8 cellular contexts compared by ENCODE assay signal in genomic region chr4:17817027-17817426, GRCh38. TPM values are rescaled to one million over a fixed set of nuclear protein-coding genes. Genes with fewer than 3 reads are reported as not detected.
A peak's percentile ranks its signal among the peaks of the same experiment; 100 is the strongest.
DNase-seq lines count a peak whose midpoint lies in the region; ATAC-seq, FAIRE-seq and TF ChIP-seq lines count a peak whose summit lies in the region.

No MANE protein-coding gene starts in this region.

- peaks cover 0 to 20% of the 10 kb centered on the region in 2 experiments; a peak in 1 of 4 replicates for H3K36me3 ChIP-seq in GM12878 (ENCODE audit: control insufficient read depth in 2 of 2, insufficient read depth in 2 of 2, low read length in 1 of 2)

- H3K9me3 Mint-ChIP-seq in type B pancreatic cell, result no peaks in the 10 kb centered on the region

- ATAC-seq in GM18502 (IDR thresholded peaks at IDR 0.05; ENCODE audit: poor library complexity, unreplicated experiment), result peak; percentile 88
- peak; percentile 88 for ATAC-seq in HG02938 (IDR thresholded peaks at IDR 0.05; ENCODE audit: unreplicated experiment)
- ATAC-seq in GM12878, result peak; percentile 83

- H3K4me3 ChIP-seq in GM12878, result no peak overlapping the region

- no peaks in the 10 kb centered on the region for H4K20me1 ChIP-seq in GM12878 (ENCODE audit: control insufficient read depth, insufficient read depth)

- H3K4me1 ChIP-seq in GM12878 (ENCODE audit: control insufficient read depth, insufficient read depth, low read length), result no peaks in the 10 kb centered on the region

- peak; percentile 32 for DNase-seq in NCI-H2227 treated with DMSO at 0.1 percent for 48 hours (lab: John Stamatoyannopoulos, UW)
- DNase-seq in GM12878 (ENCODE audit: low read depth, low spot score), result peak; percentile 41
- DNase-seq in kidney glomerular epithelial cell (lab: John Stamatoyannopoulos, UW), result peak; percentile 69
- no peak for DNase-seq in type B pancreatic cell (ENCODE audit: extremely low spot score, unreplicated experiment)
- DNase-seq in COLO668 (lab: John Stamatoyannopoulos, UW; ENCODE audit: unreplicated experiment), result no peak

- H2AFZ ChIP-seq in GM12878 (ENCODE audit: control insufficient read depth, low read depth, low read length), result peak overlapping the region; percentile 74

- peak; percentile 82 for TF ChIP-seq RAD21 in GM12878 (IDR thresholded peaks at IDR 0.05; ENCODE audit: insufficient read depth, low read depth, low read length)

- H3K27ac Mint-ChIP-seq in type B pancreatic cell, result no peak overlapping the region

- no peak overlapping the region for H3K4me3 Mint-ChIP-seq in type B pancreatic cell

- H3K27ac ChIP-seq in C4-2B (no peak overlapping the region), GM12878 (ENCODE audit: control insufficient read depth, insufficient read depth) (no peak overlapping the region)

- no peak overlapping the region for H3K9ac ChIP-seq in GM12878 (ENCODE audit: control insufficient read depth, insufficient read depth, low read length)

- H3K27me3 Mint-ChIP-seq in type B pancreatic cell, result no peaks in the 10 kb centered on the region

- no peak for TF ChIP-seq EP300 in GM12878 (IDR thresholded peaks at IDR 0.05; ENCODE audit: borderline replicate concordance in 1 of 2, control insufficient read depth in 1 of 2, low read depth in 2 of 2, low read length in 2 of 2)

- SMC1A ChIA-PET in GM12878 (lab: Charles Lee; ENCODE audit: uncharacterized antibody, unreplicated experiment), result interaction anchor here (0.6 to 5.1 kb wide), 24 partner anchors 9 to 777 kb away, joined by 3 to 46 read pairs (median 4); partner anchors contain the start of gene LCORL

- H3K9me3 ChIP-seq in GM12878 (replicated peaks; ENCODE audit: control insufficient read depth, insufficient read depth, low read length), result no peaks in the 10 kb centered on the region

- WGBS in GM12878 (ENCODE audit: insufficient coverage, insufficient replicate concordance, low lambda C conversion rate, missing lambda C conversion rate), result 39% methylated on average over 5 of the region's 5 CpGs

- intact Hi-C loops in GM12878 (cut with micrococcal nuclease; ENCODE audit: unreplicated experiment), result loop anchor here (1.0 to 10.0 kb wide), 3 partner anchors 388 to 776 kb away; no protein-coding TSS in a partner anchor

- in situ Hi-C loops in GM12878 (cut with MboI), result loop anchor here (5.0 to 10.0 kb wide), 3 partner anchors 208 to 775 kb away; partner anchors contain the start of gene LCORL

- no peaks in the 10 kb centered on the region; a peak in 1 of 4 replicates for H3K27me3 ChIP-seq in GM12878 (replicated peaks in 1 of 2; ENCODE audit: control insufficient read depth in 2 of 2, insufficient read depth in 2 of 2, low read length in 1 of 2)

- POLR2A ChIA-PET in GM12878 (lab: Charles Lee), result interaction anchor here (1.0 kb wide), 1 partner anchor 9 kb away, joined by 5 read pairs; no protein-coding TSS in a partner anchor

- H3K4me2 ChIP-seq in GM12878 (ENCODE audit: control insufficient read depth, insufficient read depth), result peak overlapping the region; percentile 55

- H3K79me2 ChIP-seq in GM12878 (ENCODE audit: control insufficient read depth, insufficient read depth, low read length), result peaks cover 60% of the 10 kb centered on the region

- H3K4me1 Mint-ChIP-seq in type B pancreatic cell (ENCODE audit: unreplicated experiment), result peaks cover 8% of the 10 kb centered on the region

- CTCF ChIA-PET in GM12878 (lab: Yijun Ruan, JAX), result interaction anchor here (0.7 to 4.5 kb wide), 54 partner anchors 9 to 778 kb away, joined by 3 to 78 read pairs (median 4); partner anchors contain the start of gene LCORL

- TF ChIP-seq CTCF in C4-2B (conservative IDR thresholded peaks at IDR 0.05), result peak; percentile 60
- peak; percentile 37 to 63 (median 61); a peak in 5 of 6 replicates for TF ChIP-seq CTCF in GM12878 (IDR thresholded peaks at IDR 0.05 in 2 of 3, conservative IDR thresholded peaks at IDR 0.05 in 1 of 3; ENCODE audit: control insufficient read depth in 2 of 3, extremely low read depth in 1 of 3, insufficient read depth in 1 of 3, low read depth in 3 of 3, low read length in 3 of 3)
- TF ChIP-seq CTCF in type B pancreatic cell (conservative IDR thresholded peaks at IDR 0.05), result peak; percentile 68

- BruUV-seq in GM12878 (replicated peaks; lab: Mats Ljungman, UMichigan), result no TSS peak

- RAD21 ChIA-PET in GM12878 (lab: Charles Lee; ENCODE audit: unreplicated experiment), result interaction anchor here (0.6 to 2.4 kb wide), 23 partner anchors 9 to 777 kb away, joined by 3 to 23 read pairs (median 4); no protein-coding TSS in a partner anchor

- FAIRE-seq in GM12878 (lab: Jason Lieb, UNC), result peak; percentile 82

- no peak for TF ChIP-seq POLR2A in GM12878 (IDR thresholded peaks at IDR 0.05; ENCODE audit: low read depth, low read length)

- H3K36me3 Mint-ChIP-seq in type B pancreatic cell, result peaks cover 17% of the 10 kb centered on the region

TF ChIP-seq in GM12878, 131 proteins besides CTCF, POLR2A, EP300 and RAD21 (continues in another document):
- TF ChIP-seq CREM (IDR thresholded peaks at IDR 0.05; ENCODE audit: low read depth) (no peak), RELB (IDR thresholded peaks at IDR 0.05; ENCODE audit: low read depth) (no peak), LARP7 (IDR thresholded peaks at IDR 0.05) (no peak)

RNA-seq across cellular contexts. Expression of gene NCAPG, which starts 6.2 kb away (rescaled TPM):
- total RNA-seq in GM12878 (2013; cell fraction: nucleolus; rRNA removed), result 74.5 and 88.2 TPM in 2 replicates
- total RNA-seq in GM12878 (2014; rRNA removed), result 54.0 and 59.5 TPM in 2 replicates
- 59.7 and 65.1 TPM in 2 replicates for total RNA-seq in GM12878 (2014; rRNA removed; fragmentation: Illumina TruSeq; extraction: Trizol)
- 46.1 and 53.3 TPM in 2 replicates for total RNA-seq in GM12878 (2021)
- 12.6 TPM for polyA plus RNA-seq in GM12878 (2011; ENCODE audit: low read depth)
- 71.7 and 125 TPM in 2 replicates for polyA plus RNA-seq in GM12878 (2011; rRNA removed)
- 18.8 and 19.6 TPM in 2 replicates for polyA plus RNA-seq in GM12878 (2011; cell fraction: cytosol; rRNA removed)
- polyA plus RNA-seq in GM12878 (2011; cell fraction: nucleus; rRNA removed), result 72.9 and 79.4 TPM in 2 replicates
- polyA plus RNA-seq in GM12878 (2012), result 20.4 and 26.2 TPM in 2 replicates
- polyA plus RNA-seq in GM12878 (2014; fragmentation: Illumina TruSeq; extraction: Trizol), result 52.3 and 61.2 TPM in 2 replicates
- polyA plus RNA-seq in GM12878 (2014; fragmentation: Nextera tagmentation; extraction: Ambion mirVana), result 10 to 100 TPM; 17.3 to 22.9 TPM
- polyA plus RNA-seq in GM12878 (2014; rRNA removed), result 29.3 and 36.3 TPM in 2 replicates
- polyA plus RNA-seq in GM12878 (2016; fragmentation: Nextera tagmentation; extraction: Ambion mirVana), result 10 to 100 TPM; 83.0 to 93.9 TPM
- 31.3 and 50.0 TPM in 2 replicates for polyA minus RNA-seq in GM12878 (2011; rRNA and poly(A)+ RNA removed)
- polyA minus RNA-seq in GM12878 (2011; cell fraction: cytosol; rRNA and poly(A)+ RNA removed), result 12.6 and 22.8 TPM in 2 replicates
- 41.0 and 59.8 TPM in 2 replicates for polyA minus RNA-seq in GM12878 (2011; cell fraction: nucleus; rRNA and poly(A)+ RNA removed)
- total RNA-seq in type B pancreatic cell (ENCODE audit: low replicate concordance), result 11.8 and 46.0 TPM in 2 replicates

RNA-seq across cellular contexts. Expression of gene DCAF16, which starts 6.5 kb away (rescaled TPM):
- total RNA-seq in GM12878 (2013; cell fraction: nucleolus; rRNA removed), result 79.1 and 82.2 TPM in 2 replicates
- 29.9 and 34.9 TPM in 2 replicates for total RNA-seq in GM12878 (2014; rRNA removed)
- 29.2 and 30.7 TPM in 2 replicates for total RNA-seq in GM12878 (2014; rRNA removed; fragmentation: Illumina TruSeq; extraction: Trizol)
- 30.1 and 38.1 TPM in 2 replicates for total RNA-seq in GM12878 (2021)
- polyA plus RNA-seq in GM12878 (2011; ENCODE audit: low read depth), result 16.6 TPM
- polyA plus RNA-seq in GM12878 (2011; rRNA removed), result 48.6 and 57.9 TPM in 2 replicates
- 30.7 and 32.8 TPM in 2 replicates for polyA plus RNA-seq in GM12878 (2011; cell fraction: cytosol; rRNA removed)
- 28.3 and 34.6 TPM in 2 replicates for polyA plus RNA-seq in GM12878 (2011; cell fraction: nucleus; rRNA removed)
- 14.9 and 20.1 TPM in 2 replicates for polyA plus RNA-seq in GM12878 (2012)
- polyA plus RNA-seq in GM12878 (2014; fragmentation: Illumina TruSeq; extraction: Trizol), result 25.3 and 26.2 TPM in 2 replicates
- 1 to 10 TPM; 5.8 to 6.1 TPM for polyA plus RNA-seq in GM12878 (2014; fragmentation: Nextera tagmentation; extraction: Ambion mirVana)
- polyA plus RNA-seq in GM12878 (2014; rRNA removed), result 22.9 and 26.7 TPM in 2 replicates
- 10 to 100 TPM; 16.6 TPM for polyA plus RNA-seq in GM12878 (2016; fragmentation: Nextera tagmentation; extraction: Ambion mirVana)
- polyA minus RNA-seq in GM12878 (2011; rRNA and poly(A)+ RNA removed), result 32.6 and 34.9 TPM in 2 replicates
- 19.2 and 27.1 TPM in 2 replicates for polyA minus RNA-seq in GM12878 (2011; cell fraction: cytosol; rRNA and poly(A)+ RNA removed)
- polyA minus RNA-seq in GM12878 (2011; cell fraction: nucleus; rRNA and poly(A)+ RNA removed), result 27.8 and 36.6 TPM in 2 replicates
- total RNA-seq in type B pancreatic cell (ENCODE audit: low replicate concordance), result 58.2 and 63.7 TPM in 2 replicates

RNA-seq across cellular contexts. Expression of gene FAM184B, which starts 35.6 kb away (rescaled TPM):
- total RNA-seq in GM12878 (2013; cell fraction: nucleolus; rRNA removed), result 0.07 TPM in 1 of 2 replicates, not detected in the other
- under 0.01 TPM in 1 of 2 replicates, not detected in the other for total RNA-seq in GM12878 (2014; rRNA removed)
- not detected in 2 replicates for total RNA-seq in GM12878 (2014; rRNA removed; fragmentation: Illumina TruSeq; extraction: Trizol)
- not detected in 2 replicates for total RNA-seq in GM12878 (2021)
- polyA plus RNA-seq in GM12878 (2011; ENCODE audit: low read depth), result not detected
- not detected in 2 replicates for polyA plus RNA-seq in GM12878 (2011; rRNA removed)
- not detected in 2 replicates for polyA plus RNA-seq in GM12878 (2011; cell fraction: cytosol; rRNA removed)
- polyA plus RNA-seq in GM12878 (2011; cell fraction: nucleus; rRNA removed), result not detected in 2 replicates
- polyA plus RNA-seq in GM12878 (2012), result 0.04 TPM in 2 replicates
- not detected in 2 replicates for polyA plus RNA-seq in GM12878 (2014; fragmentation: Illumina TruSeq; extraction: Trizol)
- polyA plus RNA-seq in GM12878 (2014; fragmentation: Nextera tagmentation; extraction: Ambion mirVana), result not detected
- not detected in 2 replicates for polyA plus RNA-seq in GM12878 (2014; rRNA removed)
- not detected for polyA plus RNA-seq in GM12878 (2016; fragmentation: Nextera tagmentation; extraction: Ambion mirVana)
- not detected in 2 replicates for polyA minus RNA-seq in GM12878 (2011; rRNA and poly(A)+ RNA removed)
- polyA minus RNA-seq in GM12878 (2011; cell fraction: cytosol; rRNA and poly(A)+ RNA removed), result not detected in 2 replicates
- not detected in 2 replicates for polyA minus RNA-seq in GM12878 (2011; cell fraction: nucleus; rRNA and poly(A)+ RNA removed)
- 0.12 TPM in 2 replicates for total RNA-seq in type B pancreatic cell (ENCODE audit: low replicate concordance)

Comparison
In these comparisons a context has a peak if more than half of its experiments do, and no peak if none do; other contexts are left out.
1. DNase-seq: peak in NCI-H2227 treated with DMSO at 0.1 percent for 48 hours (single experiment), GM12878 (single experiment) and kidney glomerular epithelial cell (single experiment); none in type B pancreatic cell (single experiment) and COLO668 (single experiment).
2. Peak in every context shown above with its lines, with median percentiles within 50 percentile points of each other: CTCF ChIP-seq and ATAC-seq.